ENCODE assay signal across 16 cellular contexts in genomic region chr18:8751692-8752091, GRCh38. TPM values are rescaled to one million over a fixed set of nuclear protein-coding genes. Genes with fewer than 3 reads are reported as not detected.
DNase-seq lines count a peak whose midpoint lies in the region; ATAC-seq, FAIRE-seq and TF ChIP-seq lines count a peak whose summit lies in the region.
"Had no signal": no experiment of that assay in that cellular context is flagged by ENCODE, and none has a peak within 500 bp of the region (broad histone marks: within the 10 kb centered on the region; RNA-seq: fewer than 3 reads in every experiment).

No MANE protein-coding gene starts in this region.

- H3K27me3 ChIP-seq in esophagus muscularis mucosa (no peaks in the 10 kb centered on the region), sigmoid colon (no peaks in the 10 kb centered on the region), pancreas (no peaks in the 10 kb centered on the region)
- H3K27me3 ChIP-seq: uterus had no signal

- H3K4me3 ChIP-seq in AG10803 (ENCODE audit: low read length) (peak overlapping the region; percentile 5), esophagus muscularis mucosa (peak overlapping the region in 2 of 4 donors; percentile 24 to 37), sigmoid colon (peak overlapping the region in 1 of 4 donors; percentile 2), pancreas (no peak overlapping the region)
- H3K4me3 ChIP-seq: uterus had no signal

- POLR2A ChIA-PET in RWPE1 (lab: Yijun Ruan, JAX; ENCODE audit: low non-redundant PET), result no interaction called here

- DNase-seq in AG10803 (ENCODE audit: low read depth) (peak; percentile 25), RWPE1 (ENCODE audit: low spot score) (no peak), esophagus muscularis mucosa (ENCODE audit: extremely low spot score) (no peak), sigmoid colon (no peak), NCI-H82 treated with DMSO at 0.1 percent for 48 hours (lab: John Stamatoyannopoulos, UW; ENCODE audit: unreplicated experiment) (no peak), pancreas (no peak), glomerular visceral epithelial cell (ENCODE audit: extremely low spot score) (no peak)
- DNase-seq: activated effector memory CD4-positive, alpha-beta T cell treated with anti-CD3 and anti-CD28 coated beads, Interleukin-2, amount 50 U/mL, for 16 hours; MV-4-11; NCI-H2029; NCI-H510A treated with DMSO at 0.1 percent for 48 hours; stimulated activated CD4-positive, alpha-beta T cell treated with anti-CD3 and anti-CD28 coated beads, Interleukin-15, amount 100 ng/mL, for 24 hours; stimulated activated naive B cell treated with anti-CD40 and anti-IgM and Interleukin-4, amounts not matched to agents 10 μg/mL and 1 μg/mL and 100 μg/mL, for 72 hours; T-helper 9 cell; uterus had no signal

- 78% methylated on average over 9 of the region's 9 CpGs for WGBS in esophagus muscularis mucosa
- 82 to 85% methylated on average over 9 of the region's 9 CpGs for WGBS in sigmoid colon, 2 donors
- 85 to 87% methylated on average over 9 of the region's 9 CpGs for WGBS in pancreas, 2 donors

- H3K9me3 ChIP-seq in esophagus muscularis mucosa (no peaks in the 10 kb centered on the region), sigmoid colon (no peaks in the 10 kb centered on the region), pancreas (no peaks in the 10 kb centered on the region)
- H3K9me3 ChIP-seq: uterus had no signal

- no peaks in the 10 kb centered on the region for H3K36me3 ChIP-seq in esophagus muscularis mucosa
- peaks cover 0 to 5% (median 0%) of the 10 kb centered on the region in 4 donors for H3K36me3 ChIP-seq in sigmoid colon
- H3K36me3 ChIP-seq in pancreas, result no peaks in the 10 kb centered on the region
- H3K36me3 ChIP-seq: uterus had no signal

- no peak for FAIRE-seq in pancreas (lab: Jason Lieb, UNC)

- ATAC-seq in HG03095 (IDR thresholded peaks at IDR 0.05; ENCODE audit: unreplicated experiment) (no peak), pancreas (no peak)
- ATAC-seq: stimulated activated naive B cell treated with anti-CD40 and anti-IgM and Interleukin-4, amounts not matched to agents 10 μg/mL and 1 μg/mL and 100 μg/mL, for 72 hours had no signal

- TF ChIP-seq POLR2A in esophagus muscularis mucosa (IDR thresholded peaks at IDR 0.05; ENCODE audit: low read depth), result no peak
- TF ChIP-seq POLR2A in sigmoid colon (IDR thresholded peaks at IDR 0.05), result no peak

- TF ChIP-seq CTCF in AG10803 (conservative IDR thresholded peaks at IDR 0.05; ENCODE audit: low read length) (no peak), RWPE1 (conservative IDR thresholded peaks at IDR 0.05; ENCODE audit: low read depth) (no peak), esophagus muscularis mucosa (IDR thresholded peaks at IDR 0.05) (no peak), sigmoid colon (IDR thresholded peaks at IDR 0.05) (no peak), pancreas (IDR thresholded peaks at IDR 0.05) (no peak)

- intact Hi-C loops in esophagus muscularis mucosa (cut with DNase I), result loop anchor here (2.0 kb wide), 1 partner anchor 43 kb away; no protein-coding TSS in a partner anchor
- intact Hi-C loops in sigmoid colon (cut with DNase I), result loop anchor here (1.0 to 5.0 kb wide), 2 partner anchors 44 to 226 kb away; no protein-coding TSS in a partner anchor
- intact Hi-C loops in pancreas (cut with DNase I), result no loop called here

- CTCF ChIA-PET in RWPE1 (lab: Yijun Ruan, JAX), result interaction anchor here (1.1 kb wide), 1 partner anchor 231 kb away, joined by 4 read pairs; no protein-coding TSS in a partner anchor

- H3K4me1 ChIP-seq in esophagus muscularis mucosa (peaks cover 0 to 64% (median 50%) of the 10 kb centered on the region in 4 donors), sigmoid colon (peaks cover 0 to 88% (median 71%) of the 10 kb centered on the region in 4 donors), pancreas (peaks cover 0 to 8% (median 5%) of the 10 kb centered on the region in 3 donors)
- H3K4me1 ChIP-seq: uterus had no signal

- TF ChIP-seq EP300 in esophagus muscularis mucosa (IDR thresholded peaks at IDR 0.05), result no peak
- no peak for TF ChIP-seq EP300 in sigmoid colon (IDR thresholded peaks at IDR 0.05)

- H3K27ac ChIP-seq in RWPE1 (peak overlapping the region; percentile 49), esophagus muscularis mucosa (replicated peaks in 1 of 4) (peak overlapping the region; percentile 62 to 84 (median 78)), sigmoid colon (peak overlapping the region; percentile 77 to 85 (median 83)), pancreas (no peak overlapping the region)

RNA-seq across cellular contexts. Expression of gene MTCL1, which starts 46.3 kb away (rescaled TPM):
- total RNA-seq in esophagus muscularis mucosa (10 to 100 TPM; 32.3 to 48.0 (median 38.6) TPM), sigmoid colon (100 to 1,000 TPM in 1 of 4 donors, 10 to 100 TPM in 3; 58.5 to 133 (median 88.5) TPM), pancreas (10 to 100 TPM in 4 of 6 donors, 1 to 10 TPM in 2; 9.2 to 14.9 (median 11.9) TPM)
- polyA plus RNA-seq in sigmoid colon (1 to 10 TPM in 2 of 3 donors, under 1 TPM in 1; 0.69 to 9.1 (median 1.8) TPM), pancreas (10 to 100 TPM; 12.5 to 18.4 TPM)

Comparison
In these comparisons a context has a peak if more than half of its experiments do, and no peak if none do; other contexts are left out.
1. H3K27ac ChIP-seq: peak in RWPE1 (single experiment), esophagus muscularis mucosa (4 of 4) and sigmoid colon (4 of 4); none in pancreas (0 of 4).
2. intact Hi-C loops: an anchor here in esophagus muscularis mucosa (2.0 kb wide) and sigmoid colon (1.0 to 5.0 kb wide); none called in pancreas.